16 cellular contexts compared by ENCODE assay signal in genomic region chr18:21513292-21513691, GRCh38.
DNase-seq lines count a peak whose midpoint lies in the region; ATAC-seq, FAIRE-seq and TF ChIP-seq lines count a peak whose summit lies in the region.
"Had no signal": no experiment of that assay in that cellular context is flagged by ENCODE, and none has a peak within 500 bp of the region (broad histone marks: within the 10 kb centered on the region; RNA-seq: fewer than 3 reads in every experiment).

No MANE protein-coding gene starts in this region.

- H3K27ac Mint-ChIP-seq in nephron progenitor cell: peak overlapping the region; percentile 85
- H3K27ac Mint-ChIP-seq: CD8-positive, alpha-beta memory T cell had no signal

- no peak for ATAC-seq in GM18861 (IDR thresholded peaks at IDR 0.05; ENCODE audit: unreplicated experiment)
- ATAC-seq: A549 had no signal

- no peaks in the 10 kb centered on the region for H3K4me1 Mint-ChIP-seq in nephron progenitor cell
- H3K4me1 Mint-ChIP-seq: CD8-positive, alpha-beta memory T cell had no signal

- peaks cover 2% of the 10 kb centered on the region for H3K36me3 ChIP-seq in bronchial epithelial cell (ENCODE audit: control insufficient read depth, insufficient read depth, low read length)

- H3K4me3 ChIP-seq in bronchial epithelial cell (ENCODE audit: low read depth, low read length) (no peak overlapping the region), foreskin fibroblast (ENCODE audit: low read depth in 1 of 2, low read length in 2 of 2) (no peak overlapping the region)
- H3K4me3 ChIP-seq: A549 had no signal

- no peaks in the 10 kb centered on the region for H3K9me3 Mint-ChIP-seq in nephron progenitor cell
- H3K9me3 Mint-ChIP-seq: H9 had no signal

- peak; percentile 83 for FAIRE-seq in bronchial epithelial cell (lab: Jason Lieb, UNC)
- FAIRE-seq: A549 had no signal

- TF ChIP-seq CTCF in bronchial epithelial cell (IDR thresholded peaks at IDR 0.05; ENCODE audit: insufficient read depth, low read length, severe bottlenecking) (no peak), foreskin fibroblast (IDR thresholded peaks at IDR 0.05; ENCODE audit: low read depth, low read length) (no peak), nephron progenitor cell (IDR thresholded peaks at IDR 0.05) (no peak)

- DNase-seq in AG20443 (ENCODE audit: low spot score) (peak; percentile 27), bronchial epithelial cell (ENCODE audit: low read depth) (no peak), foreskin fibroblast (peak; percentile 2 to 10), nephron progenitor cell (no peak), NCI-H446 treated with DMSO at 0.1 percent for 48 hours (lab: John Stamatoyannopoulos, UW) (no peak), anterior cingulate cortex (lab: John Stamatoyannopoulos, UW) (no peak)
- DNase-seq in NK-92 treated with Interleukin-12 subunit alpha and Interleukin-12 subunit beta, amount 100 ng/mL, for 24 hours (lab: John Stamatoyannopoulos, UW): no peak
- DNase-seq: CD8-positive, alpha-beta memory T cell; DMS 273 treated with DMSO at 0.1 percent for 48 hours; H9; NCI-H1417; NCI-H1930; NCI-H524; SHP77 treated with DMSO at 0.1 percent for 48 hours had no signal

- no peaks in the 10 kb centered on the region for H3K27me3 ChIP-seq in bronchial epithelial cell (ENCODE audit: control insufficient read depth, insufficient read depth, low read length)

- peaks cover 93% of the 10 kb centered on the region for H3K36me3 Mint-ChIP-seq in nephron progenitor cell (ENCODE audit: low read depth)

- no peaks in the 10 kb centered on the region for H3K27me3 Mint-ChIP-seq in nephron progenitor cell (ENCODE audit: low read depth, poor library complexity)
- H3K27me3 Mint-ChIP-seq: CD8-positive, alpha-beta memory T cell had no signal

- H3K4me3 Mint-ChIP-seq in nephron progenitor cell: no peak overlapping the region
- H3K4me3 Mint-ChIP-seq: CD8-positive, alpha-beta memory T cell; H9 had no signal

Comparison
In these comparisons a context has a peak if more than half of its experiments do, and no peak if none do; other contexts are left out.
1. DNase-seq: peak in AG20443 (single experiment) and foreskin fibroblast (2 of 2); none in bronchial epithelial cell (single experiment), nephron progenitor cell (single experiment), NCI-H446 treated with DMSO at 0.1 percent for 48 hours (single experiment), anterior cingulate cortex (0 of 58) and NK-92 treated with Interleukin-12 subunit alpha and Interleukin-12 subunit beta, amount 100 ng/mL, for 24 hours (single experiment).